In genomic region chr6:87925373-87926060, GRCh38 we compare ENCODE assay signal across 8 cellular contexts.
DNase-seq lines count a peak whose midpoint lies in the region; ATAC-seq, FAIRE-seq and TF ChIP-seq lines count a peak whose summit lies in the region.

No MANE protein-coding gene starts in this region.

- H3K27ac ChIP-seq in neural progenitor cell: no peak overlapping the region
- no peak overlapping the region for H3K27ac ChIP-seq in PC-9

- H2AFZ ChIP-seq in neural progenitor cell (replicated peaks): no peak overlapping the region
- no peak overlapping the region for H2AFZ ChIP-seq in PC-9

- H3F3A ChIP-seq in neural progenitor cell (ENCODE audit: low read depth) (no peaks in the 10 kb centered on the region), PC-9 (ENCODE audit: insufficient read depth, low read depth) (no peaks in the 10 kb centered on the region)

- H3K4me1 Mint-ChIP-seq in effector memory CD8-positive, alpha-beta T cell (ENCODE audit: low read depth in 2 of 2): peaks cover 38 to 39% of the 10 kb centered on the region in 2 donors
- peaks cover 11% of the 10 kb centered on the region for H3K4me1 Mint-ChIP-seq in neural progenitor cell

- FAIRE-seq in GM18507 (lab: Jason Lieb, UNC): peak; percentile 96

- no peaks in the 10 kb centered on the region for H3K9me2 ChIP-seq in PC-9 (ENCODE audit: insufficient read depth)

- no TSS peak for BruUV-seq in PC-9 (replicated peaks; lab: Mats Ljungman, UMichigan)

- peaks cover 4% of the 10 kb centered on the region for H3K4me1 ChIP-seq in neural progenitor cell
- no peaks in the 10 kb centered on the region for H3K4me1 ChIP-seq in PC-9 (replicated peaks; ENCODE audit: insufficient read depth)

- H3K27me3 ChIP-seq in neural progenitor cell (no peaks in the 10 kb centered on the region), PC-9 (ENCODE audit: insufficient read depth, low read depth) (no peaks in the 10 kb centered on the region)

- H3K27ac Mint-ChIP-seq in effector memory CD8-positive, alpha-beta T cell: peak overlapping the region in 1 of 2 donors; percentile 27
- no peak overlapping the region for H3K27ac Mint-ChIP-seq in neural progenitor cell

- no peaks in the 10 kb centered on the region for H3K9me3 Mint-ChIP-seq in effector memory CD8-positive, alpha-beta T cell
- no peaks in the 10 kb centered on the region for H3K9me3 Mint-ChIP-seq in neural progenitor cell

- peaks cover 0 to 7% of the 10 kb centered on the region in 2 donors for H3K27me3 Mint-ChIP-seq in effector memory CD8-positive, alpha-beta T cell
- H3K27me3 Mint-ChIP-seq in neural progenitor cell (ENCODE audit: insufficient read depth, low read depth): peaks cover 9% of the 10 kb centered on the region

- CTCF ChIA-PET in PC-9 (lab: Charles Lee): no interaction called here

- H4K20me1 ChIP-seq in neural progenitor cell (ENCODE audit: low read depth) (no peaks in the 10 kb centered on the region), PC-9 (ENCODE audit: insufficient read depth) (no peaks in the 10 kb centered on the region)

- DNase-seq in GM18507 (ENCODE audit: extremely low spot score, insufficient read length, low read depth) (no peak), NCI-H748 treated with DMSO at 0.1 percent for 48 hours (lab: John Stamatoyannopoulos, UW) (no peak), neural progenitor cell (ENCODE audit: low spot score) (no peak), PC-9 (no peak)
- peak; percentile 39 to 43 (median 39) for DNase-seq in effector memory CD8-positive, alpha-beta T cell

- TF ChIP-seq CTCF in neural progenitor cell (IDR thresholded peaks at IDR 0.05) (no peak), PC-9 (conservative IDR thresholded peaks at IDR 0.05) (no peak)

- ATAC-seq in GM21390 (IDR thresholded peaks at IDR 0.05; ENCODE audit: unreplicated experiment) (peak; percentile 56), HG03432 (IDR thresholded peaks at IDR 0.05; ENCODE audit: unreplicated experiment) (peak; percentile 55), SK-N-SH treated with all-trans-retinoic acid at 6 μM for 48 hours (no peak)
- peak; percentile 85 for ATAC-seq in effector memory CD8-positive, alpha-beta T cell (replicated peaks)

- H3K9ac ChIP-seq in neural progenitor cell: no peak overlapping the region

- intact Hi-C loops in PC-9 (cut with micrococcal nuclease; ENCODE audit: unreplicated experiment): no loop called here

- POLR2A ChIA-PET in PC-9 (lab: Charles Lee; ENCODE audit: unreplicated experiment): no interaction called here

- H3K4me3 ChIP-seq in neural progenitor cell (no peak overlapping the region), PC-9 (no peak overlapping the region)

- H3K4me2 ChIP-seq in neural progenitor cell: no peak overlapping the region
- no peak overlapping the region for H3K4me2 ChIP-seq in PC-9

- H3K79me2 ChIP-seq in neural progenitor cell (ENCODE audit: low read depth) (no peaks in the 10 kb centered on the region), PC-9 (ENCODE audit: low read depth) (no peaks in the 10 kb centered on the region)

- H3K36me3 Mint-ChIP-seq in effector memory CD8-positive, alpha-beta T cell (ENCODE audit: insufficient read depth): no peaks in the 10 kb centered on the region
- H3K36me3 Mint-ChIP-seq in neural progenitor cell: no peaks in the 10 kb centered on the region

- peak overlapping the region; percentile 44 to 55 for H3K4me3 Mint-ChIP-seq in effector memory CD8-positive, alpha-beta T cell
- H3K4me3 Mint-ChIP-seq in neural progenitor cell: no peak overlapping the region

- H3K9me3 ChIP-seq in neural progenitor cell (ENCODE audit: low read depth) (no peaks in the 10 kb centered on the region), PC-9 (ENCODE audit: insufficient read depth, low read depth) (no peaks in the 10 kb centered on the region)

- H3K36me3 ChIP-seq in neural progenitor cell (no peaks in the 10 kb centered on the region), PC-9 (ENCODE audit: low read depth) (no peaks in the 10 kb centered on the region)

TF ChIP-seq in SK-N-SH treated with all-trans-retinoic acid at 6 μM for 48 hours, 23 proteins besides CTCF, POLR2A, EP300 and RAD21:
- TF ChIP-seq RARB (CRISPR knock-in tag; IDR thresholded peaks at IDR 0.05) (no peak), TSHZ2 (CRISPR knock-in tag; IDR thresholded peaks at IDR 0.05) (no peak), TCF4 (CRISPR knock-in tag; IDR thresholded peaks at IDR 0.05; ENCODE audit: borderline replicate concordance) (no peak), ARNTL (CRISPR knock-in tag; IDR thresholded peaks at IDR 0.05; ENCODE audit: borderline replicate concordance, low read depth) (no peak), ISL1 (CRISPR knock-in tag; IDR thresholded peaks at IDR 0.05) (no peak)
- TF ChIP-seq, protein P1, sequence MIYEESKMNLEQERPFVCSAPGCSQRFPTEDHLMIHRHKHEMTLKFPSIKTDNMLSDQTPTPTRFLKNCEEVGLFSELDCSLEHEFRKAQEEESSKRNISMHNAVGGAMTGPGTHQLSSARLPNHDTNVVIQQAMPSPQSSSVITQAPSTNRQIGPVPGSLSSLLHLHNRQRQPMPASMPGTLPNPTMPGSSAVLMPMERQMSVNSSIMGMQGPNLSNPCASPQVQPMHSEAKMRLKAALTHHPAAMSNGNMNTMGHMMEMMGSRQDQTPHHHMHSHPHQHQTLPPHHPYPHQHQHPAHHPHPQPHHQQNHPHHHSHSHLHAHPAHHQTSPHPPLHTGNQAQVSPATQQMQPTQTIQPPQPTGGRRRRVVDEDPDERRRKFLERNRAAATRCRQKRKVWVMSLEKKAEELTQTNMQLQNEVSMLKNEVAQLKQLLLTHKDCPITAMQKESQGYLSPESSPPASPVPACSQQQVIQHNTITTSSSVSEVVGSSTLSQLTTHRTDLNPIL (CRISPR knock-in tag; IDR thresholded peaks at IDR 0.05; ENCODE audit: low read depth): no peak

Comparison
In these comparisons a context has a peak if more than half of its experiments do, and no peak if none do; other contexts are left out.
1. DNase-seq: peak in effector memory CD8-positive, alpha-beta T cell (3 of 3); none in GM18507 (single experiment), NCI-H748 treated with DMSO at 0.1 percent for 48 hours (single experiment), neural progenitor cell (single experiment) and PC-9 (0 of 2).